8 cellular contexts compared by ENCODE assay signal in genomic region chr2:152335016-152335850, GRCh38. TPM values are rescaled to one million over a fixed set of nuclear protein-coding genes. Genes with fewer than 3 reads are reported as not detected.
DNase-seq lines count a peak whose midpoint lies in the region; ATAC-seq and TF ChIP-seq lines count a peak whose summit lies in the region.

Gene FMNL2 (plus strand): TSS chr2:152335174.

- H3K4me1 ChIP-seq in Panc1 (ENCODE audit: control insufficient read depth, insufficient read depth, low read length): peaks cover 13% of the 10 kb centered on the region
- H3K4me1 ChIP-seq in adipocyte (ENCODE audit: control insufficient read depth, insufficient read depth, low read length): peaks cover 22% of the 10 kb centered on the region
- H3K4me1 ChIP-seq in upper lobe of right lung: peaks cover 17% of the 10 kb centered on the region

- H3K4me3 ChIP-seq in Panc1 (ENCODE audit: low read depth in 2 of 2, low read length in 2 of 2) (peak within 1 kb of the TSS; percentile 75 to 88), adipocyte (ENCODE audit: low read length) (peak within 1 kb of the TSS; percentile 90), upper lobe of right lung (peak within 1 kb of the TSS; percentile 90)

- H3K9ac ChIP-seq in adipocyte (ENCODE audit: low read length): peak within 1 kb of the TSS; percentile 90

- TF ChIP-seq CTCF in Panc1 (IDR thresholded peaks at IDR 0.05) (peak; percentile 29; the same call in 1 of the 2 replicates), omental fat pad (IDR thresholded peaks at IDR 0.05) (no peak), upper lobe of right lung (IDR thresholded peaks at IDR 0.05) (peak; percentile 15)

- DNase-seq in ELR (ENCODE audit: low read depth) (peak; percentile 89), HuH-7.5 (ENCODE audit: low spot score) (peak; percentile 91), Panc1 (ENCODE audit: low read depth, low spot score) (no peak), adipocyte (ENCODE audit: low read depth) (peak; percentile 89), Right ventricle myocardium superior (peak; percentile 91), omental fat pad (ENCODE audit: low spot score) (peak; percentile 60), upper lobe of right lung (peak; percentile 92)

- CTCF ChIA-PET in Panc1 (lab: Charles Lee): no interaction called here

- H3K9me3 ChIP-seq in Panc1 (ENCODE audit: control insufficient read depth, insufficient read depth, low read depth, low read length) (no peaks in the 10 kb centered on the region), adipocyte (ENCODE audit: control insufficient read depth, low read length) (no peaks in the 10 kb centered on the region), upper lobe of right lung (no peaks in the 10 kb centered on the region)

- H3K27ac ChIP-seq in Panc1 (ENCODE audit: low read length) (peak within 1 kb of the TSS; percentile 88), upper lobe of right lung (peak within 1 kb of the TSS; percentile 72)

- H3K36me3 ChIP-seq in Panc1 (ENCODE audit: control insufficient read depth, insufficient read depth, low read length) (no peaks in the 10 kb centered on the region), adipocyte (ENCODE audit: control insufficient read depth, insufficient read depth, low read length, severe bottlenecking) (no peaks in the 10 kb centered on the region), upper lobe of right lung (no peaks in the 10 kb centered on the region)

- intact Hi-C loops in Panc1 (cut with micrococcal nuclease; ENCODE audit: unreplicated experiment): loop anchor here (5.0 to 10.0 kb wide), 3 partner anchors 132 to 300 kb away; no protein-coding TSS in a partner anchor
- intact Hi-C loops in Right ventricle myocardium superior (cut with DNase I): no loop called here
- intact Hi-C loops in upper lobe of right lung (cut with DNase I): no loop called here

- POLR2A ChIA-PET in Panc1 (lab: Charles Lee): no interaction called here

- H3K27me3 ChIP-seq in Panc1 (ENCODE audit: control insufficient read depth, insufficient read depth, low read length): no peaks in the 10 kb centered on the region
- no peaks in the 10 kb centered on the region for H3K27me3 ChIP-seq in adipocyte (replicated peaks; ENCODE audit: control insufficient read depth, insufficient read depth, low read length)
- no peaks in the 10 kb centered on the region for H3K27me3 ChIP-seq in upper lobe of right lung

- peak; percentile 90 for ATAC-seq in GM21619 (IDR thresholded peaks at IDR 0.05; ENCODE audit: unreplicated experiment)
- ATAC-seq in Panc1: peak; percentile 92
- ATAC-seq in Right ventricle myocardium superior (ENCODE audit: poor library complexity): peak; percentile 95
- ATAC-seq in omental fat pad (ENCODE audit: low FRiP score): peak; percentile 93
- peak; percentile 93 for ATAC-seq in upper lobe of right lung

- in situ Hi-C loops in Panc1 (cut with HindIII; ENCODE audit: low pct_unique_long_range_greater_than_20kb, low sequenced_read_pairs): no loop called here

- BruUV-seq in Panc1 (replicated peaks; lab: Mats Ljungman, UMichigan): no TSS peak

RNA-seq across cellular contexts. Expression of gene FMNL2, which starts in this region (rescaled TPM):
- 33.6 TPM for total RNA-seq in Panc1 (2021; ENCODE audit: unreplicated experiment)
- 17.2 TPM for polyA plus RNA-seq in Panc1 (2012; ENCODE audit: insufficient read length)
- 6.1 TPM for total RNA-seq in Right ventricle myocardium superior
- 10 to 100 TPM; 34.6 to 62.1 (median 51.3) TPM for total RNA-seq in omental fat pad
- 69.5 TPM for total RNA-seq in upper lobe of right lung

Comparison
In these comparisons a context has a peak if more than half of its experiments do, and no peak if none do; other contexts are left out.
1. CTCF ChIP-seq: peak in Panc1 (single experiment) and upper lobe of right lung (single experiment); none in omental fat pad (0 of 3).
2. Peak in every context shown above with its lines, with median percentiles within 50 percentile points of each other: ATAC-seq and H3K4me3 ChIP-seq.